In genomic region chr10:79347226-79347893, GRCh38 we compare ENCODE assay signal across 8 cellular contexts. TPM values are rescaled to one million over a fixed set of nuclear protein-coding genes. Genes with fewer than 3 reads are reported as not detected.
DNase-seq lines count a peak whose midpoint lies in the region; ATAC-seq and TF ChIP-seq lines count a peak whose summit lies in the region.

Gene PPIF (plus strand): TSS chr10:79347469. CDS start chr10:79347549, 80 bp downstream.

- peaks cover 25% of the 10 kb centered on the region for H3K79me2 ChIP-seq in OCI-LY7 (ENCODE audit: insufficient read depth, low read depth, low read length)

- peaks cover 36% of the 10 kb centered on the region for H3K36me3 ChIP-seq in HUES64 (ENCODE audit: insufficient read depth, low read length)
- peaks cover 43% of the 10 kb centered on the region for H3K36me3 ChIP-seq in OCI-LY7 (ENCODE audit: insufficient read depth, low read length)
- peaks cover 25 to 33% of the 10 kb centered on the region in 2 donors for H3K36me3 ChIP-seq in mucosa of rectum (ENCODE audit: control insufficient read depth in 2 of 2, insufficient read depth in 2 of 2, low read length in 2 of 2)

- H3K4me1 ChIP-seq in HUES64 (ENCODE audit: insufficient read depth, low read length), result peaks cover 6% of the 10 kb centered on the region
- peaks cover 30% of the 10 kb centered on the region for H3K4me1 ChIP-seq in OCI-LY7 (ENCODE audit: insufficient read depth, low read length, poor library complexity, severe bottlenecking)
- peaks cover 22 to 28% of the 10 kb centered on the region in 2 donors for H3K4me1 ChIP-seq in mucosa of rectum (ENCODE audit: control insufficient read depth in 2 of 2, insufficient read depth in 2 of 2, low read length in 2 of 2)

- peak; percentile 81 for ATAC-seq in GM21447 (IDR thresholded peaks at IDR 0.05; ENCODE audit: unreplicated experiment)

- H3K4me2 ChIP-seq in OCI-LY7 (ENCODE audit: low read length), result peak within 1 kb of the TSS; percentile 80

- POLR2A ChIA-PET in OCI-LY7 (lab: Charles Lee), result interaction anchor here (0.9 to 1.3 kb wide), 4 partner anchors 28 to 106 kb away, joined by 3 read pairs; no protein-coding TSS in a partner anchor

- H3K9ac ChIP-seq in HUES64 (ENCODE audit: low read depth, low read length) (peak within 1 kb of the TSS; percentile 89), mucosa of rectum (ENCODE audit: low read depth in 1 of 2, low read length in 2 of 2) (peak within 1 kb of the TSS; percentile 89 to 90)

- no peaks in the 10 kb centered on the region for H3K9me3 ChIP-seq in HUES64 (ENCODE audit: insufficient read depth, low read depth, low read length)
- H3K9me3 ChIP-seq in OCI-LY7 (ENCODE audit: low read length), result no peaks in the 10 kb centered on the region
- H3K9me3 ChIP-seq in mucosa of rectum (ENCODE audit: control insufficient read depth in 2 of 2, low read length in 2 of 2), result no peaks in the 10 kb centered on the region

- H3K27ac ChIP-seq in HUES64 (ENCODE audit: low read depth, low read length) (peak within 1 kb of the TSS; percentile 50; the same call in 1 of the 2 replicates), OCI-LY7 (ENCODE audit: low read depth, low read length, poor library complexity, severe bottlenecking) (peak within 1 kb of the TSS; percentile 78), mucosa of rectum (ENCODE audit: low read depth in 2 of 2, low read length in 2 of 2) (peak within 1 kb of the TSS; percentile 87 to 92)

- TF ChIP-seq CTCF in OCI-LY7 (conservative IDR thresholded peaks at IDR 0.05; ENCODE audit: low read length) (peak; percentile 79), epithelial cell of proximal tubule (conservative IDR thresholded peaks at IDR 0.05; ENCODE audit: low read depth, low read length) (peak; percentile 75)

- H3K4me3 ChIP-seq in HUES64 (ENCODE audit: low read length), result peak within 1 kb of the TSS; percentile 71
- peak within 1 kb of the TSS; percentile 96 for H3K4me3 ChIP-seq in OCI-LY7 (ENCODE audit: low read depth, low read length, poor library complexity, severe bottlenecking)
- peak within 1 kb of the TSS; percentile 71 for H3K4me3 ChIP-seq in epithelial cell of proximal tubule (ENCODE audit: low read depth, low read length)
- peak within 1 kb of the TSS; percentile 79 to 82 for H3K4me3 ChIP-seq in mucosa of rectum (ENCODE audit: low read length in 2 of 2)

- TSS peak; percentile 44 for BruUV-seq in OCI-LY7 (replicated peaks; lab: Mats Ljungman, UMichigan)

- H3K9me2 ChIP-seq in OCI-LY7 (ENCODE audit: insufficient read depth, low read length), result no peaks in the 10 kb centered on the region

- DNase-seq in DMS153 (lab: John Stamatoyannopoulos, UW), result peak; percentile 83
- DNase-seq in OCI-LY7 (ENCODE audit: low spot score), result peak; percentile 93
- DNase-seq in activated T-cell treated with anti-CD3 and anti-CD28 coated beads, Interleukin-2, amount 50 U/mL, for 1 hour, result peak; percentile 98
- no peak for DNase-seq in epithelial cell of proximal tubule (ENCODE audit: low read depth)
- DNase-seq in stimulated activated CD8-positive, alpha-beta memory T cell treated with anti-CD3 and anti-CD28 coated beads, Interleukin-4, amount 100 ng/mL, for 4 hours (ENCODE audit: low read depth in 2 of 2, low spot score in 1 of 2), result peak; percentile 79 to 87

- 1% methylated on average over 77 of the region's 77 CpGs for WGBS in HUES64

- no peaks in the 10 kb centered on the region for H3K27me3 ChIP-seq in HUES64 (ENCODE audit: insufficient read depth, low read length)
- H3K27me3 ChIP-seq in mucosa of rectum (ENCODE audit: control insufficient read depth in 2 of 2, insufficient read depth in 2 of 2, low read length in 2 of 2), result no peaks in the 10 kb centered on the region

- intact Hi-C loops in OCI-LY7 (cut with micrococcal nuclease; ENCODE audit: unreplicated experiment), result loop anchor here (2.0 kb wide), 1 partner anchor 99 kb away; no protein-coding TSS in a partner anchor

- H2AFZ ChIP-seq in OCI-LY7 (ENCODE audit: low read length), result peak within 1 kb of the TSS; percentile 84; the same call in 1 of the 2 replicates

- H4K20me1 ChIP-seq in OCI-LY7 (ENCODE audit: insufficient read depth, low read length), result peaks cover 13% of the 10 kb centered on the region

- CTCF ChIA-PET in OCI-LY7 (lab: Charles Lee; ENCODE audit: unreplicated experiment), result interaction anchor here (0.6 kb wide), 1 partner anchor 134 kb away, joined by 3 read pairs; no protein-coding TSS in a partner anchor

RNA-seq across cellular contexts. Expression of gene PPIF, which starts in this region (rescaled TPM):
- 73.0 TPM for polyA plus RNA-seq in HUES64 (2013, experiment 1 of 2)
- 70.4 TPM for polyA plus RNA-seq in HUES64 (2013, experiment 2 of 2)
- 44.8 and 55.7 TPM in 2 replicates for total RNA-seq in OCI-LY7 (2014; rRNA removed; shearing (Covaris generic))
- total RNA-seq in OCI-LY7 (2022) (103 and 121 TPM in 2 replicates), epithelial cell of proximal tubule (62.0 and 99.4 TPM in 2 replicates)
